Comparison of ENCODE assay signal across 10 cellular contexts in genomic region chr16:84993926-84994325, GRCh38. TPM values are rescaled to one million over a fixed set of nuclear protein-coding genes. Genes with fewer than 3 reads are reported as not detected.
DNase-seq lines count a peak whose midpoint lies in the region; ATAC-seq and TF ChIP-seq lines count a peak whose summit lies in the region.
"Had no signal": no experiment of that assay in that cellular context is flagged by ENCODE, and none has a peak within 500 bp of the region (broad histone marks: within the 10 kb centered on the region; RNA-seq: fewer than 3 reads in every experiment).

No MANE protein-coding gene starts in this region.

- H3K27ac ChIP-seq in breast epithelium (peak overlapping the region; percentile 90 to 93), mucosa of rectum (ENCODE audit: low read depth in 2 of 2, low read length in 2 of 2) (peak overlapping the region; percentile 85 to 94), suprapubic skin (peak overlapping the region; percentile 87)
- H3K27ac ChIP-seq: KMS-11 had no signal

- no peak for TF ChIP-seq EP300 in suprapubic skin (IDR thresholded peaks at IDR 0.05)

- H3K4me3 ChIP-seq in H7 (ENCODE audit: insufficient read depth, low read depth, low read length): no peak overlapping the region
- no peak overlapping the region for H3K4me3 ChIP-seq in breast epithelium
- no peak overlapping the region for H3K4me3 ChIP-seq in mucosa of rectum (ENCODE audit: low read length in 2 of 2)
- no peak overlapping the region for H3K4me3 ChIP-seq in suprapubic skin

- no peak for ATAC-seq in GM21381 (IDR thresholded peaks at IDR 0.05; ENCODE audit: unreplicated experiment)

- H3K9ac ChIP-seq in mucosa of rectum (ENCODE audit: low read depth in 1 of 2, low read length in 2 of 2): peak overlapping the region in 1 of 2 donors; percentile 69
- H3K9ac ChIP-seq: KMS-11 had no signal

- 93% methylated on average over 8 of the region's 8 CpGs for WGBS in suprapubic skin

- intact Hi-C loops in breast epithelium (cut with DNase I; ENCODE audit: low total_unique reads): no loop called here

- H3K9me3 ChIP-seq in breast epithelium (no peaks in the 10 kb centered on the region), mucosa of rectum (ENCODE audit: control insufficient read depth in 2 of 2, low read length in 2 of 2) (no peaks in the 10 kb centered on the region), suprapubic skin (no peaks in the 10 kb centered on the region)

- peak; percentile 6 for DNase-seq in H7
- DNase-seq in breast epithelium (ENCODE audit: low spot score in 2 of 2): no peak
- no peak for DNase-seq in suprapubic skin (ENCODE audit: low spot score in 2 of 2)
- no peak for DNase-seq in NCI-H1092 treated with DMSO at 0.1 percent for 48 hours (lab: John Stamatoyannopoulos, UW)
- no peak for DNase-seq in NCI-H1436 (lab: John Stamatoyannopoulos, UW)
- no peak for DNase-seq in RKO (ENCODE audit: low spot score)
- DNase-seq: CD4-positive, CD25-positive, alpha-beta regulatory T cell had no signal

- H3K27me3 ChIP-seq in H7 (ENCODE audit: control insufficient read depth, insufficient read depth, low read length): no peaks in the 10 kb centered on the region
- no peaks in the 10 kb centered on the region for H3K27me3 ChIP-seq in breast epithelium
- H3K27me3 ChIP-seq in mucosa of rectum (ENCODE audit: control insufficient read depth in 2 of 2, insufficient read depth in 2 of 2, low read length in 2 of 2): no peaks in the 10 kb centered on the region
- no peaks in the 10 kb centered on the region for H3K27me3 ChIP-seq in suprapubic skin

- TF ChIP-seq POLR2A in breast epithelium (IDR thresholded peaks at IDR 0.05): no peak
- no peak for TF ChIP-seq POLR2A in suprapubic skin (IDR thresholded peaks at IDR 0.05)

- H3K4me1 ChIP-seq in breast epithelium (no peaks in the 10 kb centered on the region), mucosa of rectum (ENCODE audit: control insufficient read depth in 2 of 2, insufficient read depth in 2 of 2, low read length in 2 of 2) (peaks cover 32 to 44% of the 10 kb centered on the region in 2 donors), suprapubic skin (peaks cover 52% of the 10 kb centered on the region)

- H3K36me3 ChIP-seq in H7 (replicated peaks; ENCODE audit: control insufficient read depth, insufficient read depth, low read length) (peaks cover 16% of the 10 kb centered on the region), breast epithelium (peaks cover under 1% of the 10 kb centered on the region), mucosa of rectum (ENCODE audit: control insufficient read depth in 2 of 2, insufficient read depth in 2 of 2, low read length in 2 of 2) (peaks cover 29 to 35% of the 10 kb centered on the region in 2 donors), suprapubic skin (peaks cover 41% of the 10 kb centered on the region)

- no peak for TF ChIP-seq CTCF in breast epithelium (IDR thresholded peaks at IDR 0.05)
- TF ChIP-seq CTCF in suprapubic skin (IDR thresholded peaks at IDR 0.05): no peak

RNA-seq across cellular contexts. Expression of gene ZDHHC7, which starts 17.4 kb away (rescaled TPM):
- 56.9 and 60.7 TPM in 2 replicates for total RNA-seq in H7 (2014; rRNA removed; shearing (Covaris generic))
- total RNA-seq in breast epithelium (10 to 100 TPM; 38.7 to 69.6 (median 41.1) TPM), suprapubic skin (10 to 100 TPM; 45.9 to 65.5 (median 54.3) TPM)

RNA-seq across cellular contexts. Expression of gene KIAA0513, which starts 33.7 kb away (rescaled TPM):
- total RNA-seq in H7 (2014; rRNA removed; shearing (Covaris generic)): 5.1 and 11.7 TPM in 2 replicates
- total RNA-seq in breast epithelium: 10 to 100 TPM in 2 of 3 donors, 1 to 10 TPM in 1; 7.6 to 16.2 (median 10.8) TPM
- total RNA-seq in suprapubic skin: 10 to 100 TPM; 23.7 to 32.3 (median 26.6) TPM
